ENCODE assay signal across 16 cellular contexts in the genomic region with DNA sequence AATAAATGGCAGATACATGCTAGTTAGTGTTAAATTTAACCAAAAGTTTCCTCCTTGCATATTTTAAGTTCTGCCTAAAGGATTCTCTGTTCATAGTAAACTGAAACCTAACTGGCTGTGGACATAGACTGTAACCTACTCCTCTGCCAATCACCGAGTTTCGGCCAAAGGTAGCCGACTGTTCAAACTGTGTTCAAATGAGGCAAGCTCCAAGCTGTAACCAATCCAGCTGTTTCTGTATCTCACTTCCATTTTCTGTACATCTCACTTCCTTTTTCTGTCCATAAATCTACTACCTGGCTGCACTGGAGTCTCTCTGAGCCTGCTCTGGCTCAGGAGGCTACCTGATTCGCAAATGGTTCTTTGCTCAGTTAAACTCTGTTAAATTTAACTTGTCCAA. TPM values are rescaled to one million over a fixed set of nuclear protein-coding genes. Genes with fewer than 3 reads are reported as not detected.
DNase-seq lines count a peak whose midpoint lies in the region; ATAC-seq and FAIRE-seq lines count a peak whose summit lies in the region.
"Had no signal": no experiment of that assay in that cellular context is flagged by ENCODE, and none has a peak within 500 bp of the region (broad histone marks: within the 10 kb centered on the region; RNA-seq: fewer than 3 reads in every experiment).

No MANE protein-coding gene starts in this region.

- CTCF ChIA-PET in activated CD4-positive, alpha-beta memory T cell treated with anti-CD3 and anti-CD28 coated beads for 36 hours (lab: Charles Lee), result no interaction called here

- peak overlapping the region in 1 of 8 donors; percentile 6 for H3K4me3 Mint-ChIP-seq in naive B cell
- no peak overlapping the region for H3K4me3 Mint-ChIP-seq in activated CD4-positive, alpha-beta memory T cell treated with anti-CD3 and anti-CD28 coated beads for 36 hours
- H3K4me3 Mint-ChIP-seq: CD4-positive, alpha-beta T cell; immature natural killer cell had no signal

- ATAC-seq in HG02623 (IDR thresholded peaks at IDR 0.05; ENCODE audit: unreplicated experiment) (peak; percentile 65), HG03432 (IDR thresholded peaks at IDR 0.05; ENCODE audit: unreplicated experiment) (peak; percentile 40), naive B cell (ENCODE audit: low read depth in 2 of 2) (peak in 1 of 2 donors; percentile 27)

- H3K9me3 Mint-ChIP-seq in naive B cell, result no peaks in the 10 kb centered on the region
- no peaks in the 10 kb centered on the region for H3K9me3 Mint-ChIP-seq in activated CD4-positive, alpha-beta memory T cell treated with anti-CD3 and anti-CD28 coated beads for 36 hours
- H3K9me3 Mint-ChIP-seq: CD4-positive, alpha-beta T cell; immature natural killer cell had no signal

- no peak for FAIRE-seq in GM19239 (lab: Jason Lieb, UNC)
- FAIRE-seq: colon had no signal

- H3K4me1 Mint-ChIP-seq in naive B cell, result peaks cover 5 to 15% (median 9%) of the 10 kb centered on the region in 3 donors
- H3K4me1 Mint-ChIP-seq in activated CD4-positive, alpha-beta memory T cell treated with anti-CD3 and anti-CD28 coated beads for 36 hours (ENCODE audit: low read depth), result peaks cover 23% of the 10 kb centered on the region

- H3K27me3 Mint-ChIP-seq in naive B cell, result no peaks in the 10 kb centered on the region
- H3K27me3 Mint-ChIP-seq in activated CD4-positive, alpha-beta memory T cell treated with anti-CD3 and anti-CD28 coated beads for 36 hours, result no peaks in the 10 kb centered on the region
- H3K27me3 Mint-ChIP-seq: CD4-positive, alpha-beta T cell had no signal

- POLR2A ChIA-PET in activated CD4-positive, alpha-beta memory T cell treated with anti-CD3 and anti-CD28 coated beads for 36 hours (lab: Charles Lee), result no interaction called here

- DNase-seq in GM19239 (ENCODE audit: insufficient read length, low spot score) (peak; percentile 7), naive B cell (peak; percentile 0), AG20443 (ENCODE audit: low spot score) (no peak), pons (ENCODE audit: low spot score) (no peak), germinal center (ENCODE audit: low spot score) (no peak)
- DNase-seq in activated CD4-positive, alpha-beta memory T cell treated with anti-CD3 and anti-CD28 coated beads for 36 hours, result no peak
- DNase-seq: CD4-positive, alpha-beta T cell; immature natural killer cell; substantia nigra had no signal

- intact Hi-C loops in activated CD4-positive, alpha-beta memory T cell treated with anti-CD3 and anti-CD28 coated beads for 36 hours (cut with micrococcal nuclease), result no loop called here

- H3K27ac Mint-ChIP-seq in naive B cell, result peak overlapping the region in 4 of 6 donors; percentile 3 to 81 (median 47)
- no peak overlapping the region for H3K27ac Mint-ChIP-seq in activated CD4-positive, alpha-beta memory T cell treated with anti-CD3 and anti-CD28 coated beads for 36 hours
- H3K27ac Mint-ChIP-seq: CD4-positive, alpha-beta T cell had no signal

- H3K36me3 Mint-ChIP-seq in naive B cell, result peaks cover 0 to 21% of the 10 kb centered on the region in 2 donors
- peaks cover 70% of the 10 kb centered on the region for H3K36me3 Mint-ChIP-seq in activated CD4-positive, alpha-beta memory T cell treated with anti-CD3 and anti-CD28 coated beads for 36 hours

RNA-seq across cellular contexts. Expression of gene KCNV2, which starts 44.1 kb away (rescaled TPM):
- under 1 TPM in 2 of 6 donors, not detected in 4; 0.14 to 0.16 TPM for polyA plus RNA-seq in naive B cell (ENCODE audit: low read depth in 6 of 6)
- total RNA-seq in activated CD4-positive, alpha-beta memory T cell treated with anti-CD3 and anti-CD28 coated beads for 36 hours, result not detected
- total RNA-seq: CD4-positive, alpha-beta T cell; mucosa of gallbladder; right atrium auricular region; RPMI7951; T-helper 2 cell treated with Interferon-gamma antibody and Interleukin-4, amounts not matched to agents 100 ng/mL and 5 ng/mL, for 36 hours had no signal
- polyA plus RNA-seq: immature natural killer cell had no signal

Comparison
In these comparisons a context has a peak if more than half of its experiments do, and no peak if none do; other contexts are left out.
1. DNase-seq: peak in GM19239 (single experiment) and naive B cell (single experiment); none in AG20443 (single experiment), pons (single experiment), activated CD4-positive, alpha-beta memory T cell treated with anti-CD3 and anti-CD28 coated beads for 36 hours (single experiment) and germinal center (single experiment).